8 cellular contexts compared by ENCODE assay signal in the genomic region with DNA sequence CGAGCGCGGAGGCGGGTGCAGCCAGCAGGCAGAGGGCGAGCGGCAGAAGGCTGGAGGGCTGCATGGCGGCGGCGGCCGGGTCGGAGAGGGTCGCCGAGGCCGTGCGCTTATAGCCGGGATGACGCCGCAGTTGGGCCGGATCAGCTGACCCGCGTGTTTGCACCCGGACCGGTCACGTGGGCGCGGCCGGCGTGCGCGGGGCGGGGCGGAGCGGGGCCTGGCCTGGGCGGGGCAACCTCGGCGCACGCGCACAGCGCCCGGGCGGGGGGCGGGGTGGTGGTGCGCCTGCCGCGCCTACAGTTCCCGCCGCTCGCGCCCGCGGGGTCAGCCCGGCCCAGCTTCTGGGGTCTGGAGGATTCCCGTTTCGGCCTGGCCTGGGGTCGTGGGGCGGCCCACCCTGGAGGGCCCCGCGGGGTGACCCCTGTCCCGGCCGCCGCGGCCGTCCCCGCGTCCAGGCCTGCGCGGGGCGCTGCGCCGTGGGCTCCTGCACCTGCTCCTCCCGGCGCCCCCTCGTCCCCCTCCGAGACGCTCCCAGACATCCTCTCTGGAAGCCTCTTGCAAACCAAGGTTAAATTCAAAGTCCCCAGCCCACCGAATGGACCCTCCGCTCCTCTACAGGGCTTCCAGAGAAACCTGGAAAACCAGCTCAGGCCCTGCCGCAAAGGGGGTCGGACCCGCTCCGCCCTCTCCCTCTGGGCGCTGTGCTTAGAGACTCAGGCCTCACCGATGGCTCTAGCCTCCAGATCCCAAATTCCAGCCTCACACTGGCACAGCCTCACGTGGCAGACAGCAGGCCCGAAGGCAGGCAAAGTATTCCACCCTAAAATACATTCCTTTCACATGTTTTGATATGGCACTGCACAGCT.
DNase-seq lines count a peak whose midpoint lies in the region; ATAC-seq lines count a peak whose summit lies in the region.

A gene (minus strand): TSS at position 132 of the 866 bp plus-strand sequence. CDS start 68 bp downstream, at position 64.

- peak; percentile 77 for DNase-seq in NK-92 treated with Interleukin-12 subunit alpha and Interleukin-12 subunit beta, amount 100 ng/mL, for 24 hours (lab: John Stamatoyannopoulos, UW)
- DNase-seq in NK-92 (lab: John Stamatoyannopoulos, UW; ENCODE audit: unreplicated experiment) (no peak), NCI-H2196 treated with DMSO at 0.1 percent for 48 hours (lab: John Stamatoyannopoulos, UW; ENCODE audit: unreplicated experiment) (peak; percentile 63), left kidney (ENCODE audit: low read depth, low spot score) (peak; percentile 93)
- DNase-seq in activated CD4-positive, alpha-beta T cell treated with anti-CD3 and anti-CD28 coated beads for 4 hours = peak; percentile 82 to 84
- DNase-seq in stimulated activated CD4-positive, alpha-beta T cell treated with anti-CD3 and anti-CD28 coated beads, Interleukin-1b, Interleukin-23, amount 100 ng/mL, for 48 hours = peak; percentile 85

- peak; percentile 78 for ATAC-seq in HG02970 (IDR thresholded peaks at IDR 0.05; ENCODE audit: low FRiP score, unreplicated experiment)

- peak within 1 kb of the TSS; percentile 95 for H3K27ac ChIP-seq in cingulate gyrus (ENCODE audit: low read depth, low read length)
